In genomic region chr18:67957684-67958083, GRCh38 we compare ENCODE assay signal across 32 cellular contexts.
"Had no signal": no experiment of that assay in that cellular context is flagged by ENCODE, and none has a peak within 500 bp of the region (broad histone marks: within the 10 kb centered on the region; RNA-seq: fewer than 3 reads in every experiment).

No MANE protein-coding gene starts in this region.

- H3K27ac ChIP-seq: adrenal gland, body of pancreas, SJCRH30, SK-N-MC, WERI-Rb-1 had no signal

- H3K27me3 ChIP-seq: adrenal gland, body of pancreas, SJCRH30 had no signal

- H3K27me3 Mint-ChIP-seq: activated CD4-positive, alpha-beta T cell treated with anti-CD3 and anti-CD28 coated beads, Interleukin-2, amount 10 ng/mL, durations not matched to agents 7 days and 5 days had no signal

- H3K4me1 Mint-ChIP-seq: activated CD4-positive, alpha-beta T cell treated with anti-CD3 and anti-CD28 coated beads, Interleukin-2, amount 10 ng/mL, durations not matched to agents 7 days and 5 days had no signal

- H3K36me3 Mint-ChIP-seq: activated naive CD4-positive, alpha-beta T cell treated with anti-CD3 and anti-CD28 coated beads, Interleukin-2, amount 50 U/mL, for 72 hours had no signal

- H3K9me3 ChIP-seq: adrenal gland, body of pancreas, SJCRH30 had no signal

- H3K36me3 ChIP-seq: adrenal gland, SJCRH30, WERI-Rb-1 had no signal

- H3K4me3 Mint-ChIP-seq: activated CD4-positive, alpha-beta T cell treated with anti-CD3 and anti-CD28 coated beads, Interleukin-2, amount 10 ng/mL, durations not matched to agents 7 days and 5 days; activated naive CD4-positive, alpha-beta T cell treated with anti-CD3 and anti-CD28 coated beads for 36 hours; activated T-cell treated with anti-CD3 and anti-CD28 coated beads, Interleukin-2, amount 50 U/mL, for 4 hours; activated T-helper 1 cell treated with anti-CD3 and anti-CD28 coated beads, Interleukin-12 subunit alpha, Interleukin-12 subunit beta, Interleukin-2, Interleukin-4 antibody, amounts not matched to agents 30 ng/mL and 10 ng/mL and 1 ng/mL, durations not matched to agents 14 hours and 24 hours and 36 hours had no signal

- H3K4me3 ChIP-seq: adrenal gland, body of pancreas, SJCRH30, SK-N-MC had no signal

- H3K4me1 ChIP-seq: adrenal gland, body of pancreas, SJCRH30 had no signal

- DNase-seq: activated CD4-positive, alpha-beta T cell treated with anti-CD3 and anti-CD28 coated beads, Interleukin-2, amount 10 ng/mL, durations not matched to agents 7 days and 5 days; activated CD4-positive, alpha-beta T cell treated with anti-CD3 and anti-CD28 coated beads, Interleukin-2, amount 50 U/mL, for 48 hours; activated CD8-positive, alpha-beta memory T cell treated with anti-CD3 and anti-CD28 coated beads, Interleukin-2, amount 50 U/mL, for 4 hours; activated gamma-delta T cell treated with Interleukin-2 at 50 U/mL for 16 hours; activated naive CD4-positive, alpha-beta T cell treated with anti-CD3 and anti-CD28 coated beads for 36 hours; activated T-cell treated with anti-CD3 and anti-CD28 coated beads for 4 hours; activated T-cell treated with anti-CD3 and anti-CD28 coated beads, Interleukin-2, amount 50 U/mL, for 4 hours; adrenal gland; body of pancreas; caudate nucleus; cerebellar nuclear complex; Kasumi-1; KG1; MM.1S; MV-4-11; NCI-H1092; NCI-H1436 treated with DMSO at 0.1 percent for 48 hours; NCI-H1694 treated with DMSO at 0.1 percent for 48 hours; NCI-H2029; NCI-H2107; NCI-H2171; NCI-H446; NCI-H510A treated with DMSO at 0.1 percent for 48 hours; NCI-H526 treated with DMSO at 0.1 percent for 48 hours; SHP77; SJCRH30; T1000; WERI-Rb-1 had no signal

- ATAC-seq: activated naive CD4-positive, alpha-beta T cell treated with anti-CD3 and anti-CD28 coated beads, Interleukin-2, amount 50 U/mL, for 72 hours; activated T-cell treated with anti-CD3 and anti-CD28 coated beads, Interleukin-2, amount 50 U/mL, for 4 hours; body of pancreas; Panc1 had no signal

- H3K9me3 Mint-ChIP-seq: activated CD4-positive, alpha-beta T cell treated with anti-CD3 and anti-CD28 coated beads, Interleukin-2, amount 10 ng/mL, durations not matched to agents 7 days and 5 days; activated naive CD4-positive, alpha-beta T cell treated with anti-CD3 and anti-CD28 coated beads for 36 hours; activated naive CD4-positive, alpha-beta T cell treated with anti-CD3 and anti-CD28 coated beads, Interleukin-2, amount 50 U/mL, for 72 hours; activated T-cell treated with anti-CD3 and anti-CD28 coated beads, Interleukin-2, amount 50 U/mL, for 4 hours; activated T-helper 1 cell treated with anti-CD3 and anti-CD28 coated beads, Interleukin-12 subunit alpha, Interleukin-12 subunit beta, Interleukin-2, Interleukin-4 antibody, amounts not matched to agents 30 ng/mL and 10 ng/mL and 1 ng/mL, durations not matched to agents 14 hours and 24 hours and 36 hours had no signal

- H3K27ac Mint-ChIP-seq: activated CD4-positive, alpha-beta T cell treated with anti-CD3 and anti-CD28 coated beads, Interleukin-2, amount 10 ng/mL, durations not matched to agents 7 days and 5 days; activated naive CD4-positive, alpha-beta T cell treated with anti-CD3 and anti-CD28 coated beads for 36 hours; activated naive CD4-positive, alpha-beta T cell treated with anti-CD3 and anti-CD28 coated beads, Interleukin-2, amount 50 U/mL, for 72 hours; activated T-helper 1 cell treated with anti-CD3 and anti-CD28 coated beads, Interleukin-12 subunit alpha, Interleukin-12 subunit beta, Interleukin-2, Interleukin-4 antibody, amounts not matched to agents 30 ng/mL and 10 ng/mL and 1 ng/mL, durations not matched to agents 14 hours and 24 hours and 36 hours had no signal
